In the genomic region with DNA sequence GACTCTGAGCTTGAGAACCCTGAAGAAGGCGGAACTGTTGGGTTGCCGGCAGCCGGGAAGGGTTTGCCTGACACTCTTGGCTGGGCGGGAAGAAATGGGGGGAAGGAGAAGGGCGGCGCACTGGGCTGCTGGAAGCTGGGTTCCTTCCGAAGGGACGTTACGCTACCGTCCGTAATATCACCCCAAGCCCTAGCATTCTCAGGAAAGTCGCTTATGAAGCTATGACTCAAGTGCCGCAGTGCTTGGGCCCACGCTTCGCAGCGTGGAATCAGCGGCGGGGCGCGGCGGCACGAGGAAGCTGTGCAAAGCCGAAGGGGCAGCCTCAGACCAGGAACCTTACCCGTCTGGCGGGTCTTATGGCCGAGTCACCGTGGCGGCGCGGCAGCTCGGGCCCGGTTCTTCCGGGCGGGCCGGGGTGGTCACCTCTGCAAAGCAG, we compare ENCODE assay signal across 8 cellular contexts. TPM values are rescaled to one million over a fixed set of nuclear protein-coding genes. Genes with fewer than 3 reads are reported as not detected.
DNase-seq lines count a peak whose midpoint lies in the region; TF ChIP-seq lines count a peak whose summit lies in the region.

No MANE protein-coding gene starts in this region.

- no peaks in the 10 kb centered on the region for H3K9me2 ChIP-seq in Loucy (replicated peaks; ENCODE audit: low read depth, low read length)

- no peak for TF ChIP-seq CTCF in Loucy (conservative IDR thresholded peaks at IDR 0.05; ENCODE audit: low read length)

- no peak overlapping the region for H2AFZ ChIP-seq in Loucy (ENCODE audit: low read length)

- H3K4me3 ChIP-seq in Loucy (ENCODE audit: low read length, poor library complexity, severe bottlenecking) = peak overlapping the region; percentile 71

- peak; percentile 80 for TF ChIP-seq POLR2A in erythroblast (IDR thresholded peaks at IDR 0.05; ENCODE audit: low read length)

- DNase-seq in AG08395 (ENCODE audit: low spot score) (peak; percentile 74), GM19238 (ENCODE audit: insufficient read length, low spot score) (peak; percentile 44), activated T-cell treated with anti-CD3 and anti-CD28 coated beads for 24 hours (ENCODE audit: low read depth) (peak; percentile 70), erythroblast (lab: John Stamatoyannopoulos, UW) (peak; percentile 93), myocyte (ENCODE audit: low read depth) (peak; percentile 66), NCI-H2029 treated with DMSO at 0.1 percent for 48 hours (lab: John Stamatoyannopoulos, UW) (no peak)
- DNase-seq in stimulated activated CD8-positive, alpha-beta memory T cell treated with anti-CD3 and anti-CD28 coated beads, Interleukin-7, amount 100 ng/mL, for 48 hours (ENCODE audit: extremely low read depth in 1 of 2, low read depth in 1 of 2) = peak; percentile 43 to 48

- H3K27me3 ChIP-seq in Loucy (ENCODE audit: insufficient read depth, low read length, poor library complexity, severe bottlenecking) = no peaks in the 10 kb centered on the region

- peak overlapping the region; percentile 61 for H3K4me2 ChIP-seq in Loucy (ENCODE audit: low read depth, low read length, poor library complexity, severe bottlenecking)

- no peaks in the 10 kb centered on the region for H4K20me1 ChIP-seq in Loucy (ENCODE audit: insufficient read depth, low read length, poor library complexity, severe bottlenecking)

- H3F3A ChIP-seq in Loucy (ENCODE audit: low read depth) = peaks cover 6% of the 10 kb centered on the region; the same call in 1 of the 2 replicates

- H3K4me1 ChIP-seq in Loucy (ENCODE audit: insufficient read depth, low read length, poor library complexity, severe bottlenecking) = peaks cover 49% of the 10 kb centered on the region

- no peaks in the 10 kb centered on the region for H3K9me3 ChIP-seq in Loucy (ENCODE audit: insufficient read depth, low read depth, low read length)

- H3K9ac ChIP-seq in Loucy (ENCODE audit: low read depth, low read length, poor library complexity, severe bottlenecking) = peak overlapping the region; percentile 85

- H3K36me3 ChIP-seq in Loucy (ENCODE audit: insufficient read depth, low read length) = no peaks in the 10 kb centered on the region

- H3K79me2 ChIP-seq in Loucy (ENCODE audit: insufficient read depth, low read length) = no peaks in the 10 kb centered on the region

RNA-seq across cellular contexts. Expression of a gene that starts 50.2 kb away (rescaled TPM):
- not detected in 2 replicates for total RNA-seq in myocyte
- 0.15 TPM for polyA plus RNA-seq in myocyte (2012)

RNA-seq across cellular contexts. Expression of a gene that starts 51.3 kb away (rescaled TPM):
- not detected in 2 replicates for total RNA-seq in myocyte
- polyA plus RNA-seq in myocyte (2012) = 0.09 TPM
